1 cellular context compared by ENCODE assay signal in genomic region chr19:18364826-18365528, GRCh38.
TF ChIP-seq lines count a peak whose summit lies in the region.

No MANE protein-coding gene starts in this region.

TF ChIP-seq in HepG2, 621 proteins besides CTCF, POLR2A, EP300 and RAD21 (continued from another document and continues in another):
- no peak for TF ChIP-seq DZIP1 (CRISPR knock-in tag; IDR thresholded peaks at IDR 0.05)
- TF ChIP-seq ZNF674 (CRISPR knock-in tag; IDR thresholded peaks at IDR 0.05; ENCODE audit: low read depth): no peak
- no peak for TF ChIP-seq ZFP41 (CRISPR knock-in tag; IDR thresholded peaks at IDR 0.05; ENCODE audit: borderline replicate concordance)
- TF ChIP-seq SAP130 (CRISPR knock-in tag; IDR thresholded peaks at IDR 0.05; ENCODE audit: low read depth): peak; percentile 90
- TF ChIP-seq ZNF414 (CRISPR knock-in tag; IDR thresholded peaks at IDR 0.05): peak; percentile 44; the same call in 1 of the 2 replicates
- peak; percentile 98 for TF ChIP-seq ZKSCAN5 (CRISPR knock-in tag; IDR thresholded peaks at IDR 0.05)
- peak; percentile 38 to 57 for TF ChIP-seq NR2F1 (CRISPR knock-in tag; IDR thresholded peaks at IDR 0.05)
- no peak for TF ChIP-seq ZNF644 (CRISPR knock-in tag; IDR thresholded peaks at IDR 0.05; ENCODE audit: low read depth)
- TF ChIP-seq CBX2 (IDR thresholded peaks at IDR 0.05; ENCODE audit: low read depth, low read length): no peak
- TF ChIP-seq CBX2 (CRISPR knock-in tag; IDR thresholded peaks at IDR 0.05; ENCODE audit: low read depth): no peak
- peak; percentile 88 for TF ChIP-seq ARID5B (CRISPR knock-in tag; IDR thresholded peaks at IDR 0.05)
- TF ChIP-seq IRF9 (CRISPR knock-in tag; IDR thresholded peaks at IDR 0.05; ENCODE audit: borderline replicate concordance): no peak
- peak; percentile 67 for TF ChIP-seq GABPB1 (CRISPR knock-in tag; IDR thresholded peaks at IDR 0.05)
- peak; percentile 38; the same call in 1 of the 2 replicates for TF ChIP-seq ZBTB3 (CRISPR knock-in tag; IDR thresholded peaks at IDR 0.05; ENCODE audit: borderline replicate concordance, low read depth)
- no peak for TF ChIP-seq RARG (CRISPR knock-in tag; IDR thresholded peaks at IDR 0.05; ENCODE audit: low read depth)
- peak; percentile 42; the same call in 1 of the 2 replicates for TF ChIP-seq AHDC1 (CRISPR knock-in tag; IDR thresholded peaks at IDR 0.05; ENCODE audit: borderline replicate concordance)
- no peak for TF ChIP-seq RELA (CRISPR knock-in tag; IDR thresholded peaks at IDR 0.05)
- peak; percentile 84 for TF ChIP-seq FOXA3 (CRISPR knock-in tag; IDR thresholded peaks at IDR 0.05)
- no peak for TF ChIP-seq NFIB (CRISPR knock-in tag; IDR thresholded peaks at IDR 0.05; ENCODE audit: borderline replicate concordance)
- peak; percentile 82 for TF ChIP-seq HDAC2 (CRISPR knock-in tag; IDR thresholded peaks at IDR 0.05)
- TF ChIP-seq ETV6 (CRISPR knock-in tag; conservative IDR thresholded peaks at IDR 0.05): peak; percentile 65; the same call in 1 of the 2 replicates
- peak; percentile 53 for TF ChIP-seq ZNF18 (CRISPR knock-in tag; IDR thresholded peaks at IDR 0.05; ENCODE audit: insufficient replicate concordance)
- TF ChIP-seq RCOR2 (CRISPR knock-in tag; IDR thresholded peaks at IDR 0.05): peak; percentile 80
- TF ChIP-seq THAP8 (CRISPR knock-in tag; IDR thresholded peaks at IDR 0.05; ENCODE audit: borderline replicate concordance): no peak
- 0 out of 2 replicates have a peak, but pooled peaks have one; percentile 68 for TF ChIP-seq ZBTB10 (CRISPR knock-in tag; IDR thresholded peaks at IDR 0.05; ENCODE audit: borderline replicate concordance)
- peak; percentile 69 for TF ChIP-seq TEAD3 (CRISPR knock-in tag; optimal IDR thresholded peaks at IDR 0.05; ENCODE audit: borderline replicate concordance)
- 0 out of 2 replicates have a peak, but pooled peaks have one; percentile 49 for TF ChIP-seq ELF4 (CRISPR knock-in tag; IDR thresholded peaks at IDR 0.05; ENCODE audit: borderline replicate concordance)
- TF ChIP-seq KLF16 (CRISPR knock-in tag; IDR thresholded peaks at IDR 0.05): peak in 1 of 2 experiments; percentile 88; a peak in 1 of 4 replicates
- peak; percentile 29 for TF ChIP-seq ASH2L (IDR thresholded peaks at IDR 0.05; ENCODE audit: insufficient read length, low read depth, low read length)
- 0 out of 2 replicates have a peak, but pooled peaks have one; percentile 50 for TF ChIP-seq ZNF761 (CRISPR knock-in tag; conservative IDR thresholded peaks at IDR 0.05)
- no peak; the same call in 1 of the 2 replicates for TF ChIP-seq TGIF2 (CRISPR knock-in tag; IDR thresholded peaks at IDR 0.05)
- TF ChIP-seq ZUFSP (CRISPR knock-in tag; IDR thresholded peaks at IDR 0.05; ENCODE audit: borderline replicate concordance): no peak
- TF ChIP-seq ZNF672 (CRISPR knock-in tag; IDR thresholded peaks at IDR 0.05): no peak
- peak; percentile 72; the same call in 1 of the 2 replicates for TF ChIP-seq SPEN (CRISPR knock-in tag; IDR thresholded peaks at IDR 0.05; ENCODE audit: low read depth)
- TF ChIP-seq ZNF317 (CRISPR knock-in tag; IDR thresholded peaks at IDR 0.05): no peak
- TF ChIP-seq ZNF460 (CRISPR knock-in tag; IDR thresholded peaks at IDR 0.05; ENCODE audit: borderline replicate concordance): no peak
- TF ChIP-seq ETV5 (CRISPR knock-in tag; IDR thresholded peaks at IDR 0.05; ENCODE audit: borderline replicate concordance): peak; percentile 98
- no peak for TF ChIP-seq MXI1 (IDR thresholded peaks at IDR 0.05; ENCODE audit: borderline replicate concordance, low read depth, low read length)
- TF ChIP-seq SUZ12 (IDR thresholded peaks at IDR 0.05; ENCODE audit: low read depth, low read length): no peak
